Comparison of ENCODE assay signal across 21 cellular contexts in genomic region chr4:143443728-143444127, GRCh38.
"Had no signal": no experiment of that assay in that cellular context is flagged by ENCODE, and none has a peak within 500 bp of the region (broad histone marks: within the 10 kb centered on the region; RNA-seq: fewer than 3 reads in every experiment).

No MANE protein-coding gene starts in this region.

- H3K4me3 ChIP-seq: ascending aorta, colonic mucosa, esophagus squamous epithelium, heart right ventricle, lung, neural progenitor cell, smooth muscle cell, thoracic aorta, vagina had no signal

- H3K9me3 ChIP-seq: ascending aorta, colonic mucosa, esophagus squamous epithelium, heart right ventricle, thoracic aorta, vagina had no signal

- H2AFZ ChIP-seq: neural progenitor cell had no signal

- H3K27me3 ChIP-seq: ascending aorta, colonic mucosa, esophagus squamous epithelium, heart right ventricle, neural progenitor cell, vagina had no signal

- H3K4me1 ChIP-seq: colonic mucosa, esophagus squamous epithelium, vagina had no signal

- H3K4me2 ChIP-seq: neural progenitor cell, smooth muscle cell had no signal

- DNase-seq: activated T-cell treated with anti-CD3 and anti-CD28 coated beads, Interleukin-2, amount 50 U/mL, for 24 hours; colonic mucosa; endodermal cell; esophagus squamous epithelium; heart right ventricle; left colon; naive thymus-derived CD4-positive, alpha-beta T cell; stimulated activated CD4-positive, alpha-beta T cell treated with anti-CD3 and anti-CD28 coated beads, Interleukin-2, amount 100 ng/mL, for 48 hours; stimulated activated CD8-positive, alpha-beta memory T cell treated with anti-CD3 and anti-CD28 coated beads, Interleukin-4, amount 100 ng/mL, for 48 hours; stimulated activated naive B cell treated with anti-CD40 and anti-IgM and Interleukin-4, amounts not matched to agents 10 μg/mL and 1 μg/mL and 100 μg/mL, for 72 hours had no signal

- H3K36me3 ChIP-seq: colonic mucosa, vagina had no signal

- H3K27ac ChIP-seq: ascending aorta, colonic mucosa, esophagus squamous epithelium, neural progenitor cell, thoracic aorta, vagina had no signal

- H3K9ac ChIP-seq: neural progenitor cell had no signal

- FAIRE-seq: keratinocyte had no signal

- ATAC-seq: activated naive CD4-positive, alpha-beta T cell treated with anti-CD3 and anti-CD28 coated beads, Interleukin-2, amount 50 U/mL, for 72 hours; activated T-helper 17 cell treated with anti-CD3 and anti-CD28 coated beads, Interleukin-2, amount 50 U/mL, for 72 hours; heart right ventricle; left colon; naive thymus-derived CD4-positive, alpha-beta T cell; sciatic nerve; stimulated activated naive B cell treated with anti-CD40 and anti-IgM and Interleukin-4, amounts not matched to agents 10 μg/mL and 1 μg/mL and 100 μg/mL, for 72 hours; WTC11 had no signal
